In the genomic region with DNA sequence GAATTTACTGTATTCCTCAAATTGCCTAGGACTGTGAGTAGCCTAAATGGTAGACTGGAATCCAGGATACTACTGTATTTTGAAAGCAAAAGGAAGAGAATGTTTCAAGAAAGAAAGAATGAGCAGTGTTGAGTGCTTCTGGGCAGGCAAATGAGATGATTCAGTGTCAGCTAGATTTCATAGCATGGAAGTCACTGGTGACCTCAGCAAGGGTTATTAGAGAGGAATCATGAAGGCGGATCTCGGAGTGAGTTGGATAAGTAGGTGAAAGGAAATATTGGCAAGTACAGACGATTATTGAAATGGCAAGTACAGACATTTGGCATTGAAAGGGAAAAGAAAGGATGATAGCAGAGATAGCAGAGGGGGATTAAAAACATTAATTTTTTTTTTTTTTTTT, we compare ENCODE assay signal across 1 cellular context.
TF ChIP-seq lines count a peak whose summit lies in the region.

No MANE protein-coding gene starts in this region.

TF ChIP-seq in WTC11, 78 proteins besides CTCF, POLR2A, EP300 and RAD21 (continued from another document):
- no peak for TF ChIP-seq RORB (CRISPR knock-in tag; IDR thresholded peaks at IDR 0.05)
- TF ChIP-seq ELF4 (CRISPR knock-in tag; IDR thresholded peaks at IDR 0.05; ENCODE audit: low read depth) = no peak
- TF ChIP-seq ZNF317 (CRISPR knock-in tag; IDR thresholded peaks at IDR 0.05; ENCODE audit: borderline replicate concordance, low read depth) = no peak
